ENCODE assay signal across 8 cellular contexts in the genomic region with DNA sequence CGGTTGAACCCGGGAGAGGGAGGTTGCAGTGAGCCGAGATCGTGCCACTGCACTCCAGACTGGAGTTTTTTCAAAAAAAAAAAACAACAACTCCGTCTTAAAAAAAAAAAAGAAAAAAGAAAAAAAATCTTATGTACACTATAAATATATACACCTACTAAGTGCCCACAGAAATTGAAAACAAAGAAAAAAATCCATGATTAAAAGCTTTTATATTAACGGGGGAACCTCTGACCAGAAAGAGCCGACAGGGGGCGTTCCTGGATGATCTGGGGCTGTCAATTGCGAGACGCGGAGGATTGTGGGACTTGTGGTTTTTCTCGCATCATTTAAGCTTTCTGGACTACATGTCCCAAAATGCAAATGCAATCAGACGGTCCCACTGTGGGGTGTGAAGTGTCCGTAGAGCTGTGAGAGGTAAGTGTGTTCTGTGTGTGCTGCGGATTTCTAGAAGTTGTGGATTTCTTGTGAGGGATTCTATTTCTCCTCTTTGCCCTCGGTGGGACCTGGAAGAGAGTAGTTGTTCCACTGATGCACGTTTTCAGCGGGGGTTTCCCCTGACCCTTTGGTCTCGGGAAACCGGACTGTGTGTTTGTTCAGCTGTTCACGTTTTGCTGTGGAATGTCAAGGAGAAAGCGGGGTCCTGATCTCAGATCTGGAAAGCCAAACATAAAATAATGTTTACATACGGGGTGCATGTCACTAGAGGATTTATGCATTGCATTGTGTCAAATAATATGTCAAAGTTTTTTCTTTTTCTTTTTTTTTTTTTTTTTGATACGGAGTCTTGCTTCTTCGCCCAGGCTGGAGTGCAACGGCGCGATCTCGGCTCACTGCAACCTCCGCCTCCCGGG. TPM values are rescaled to one million over a fixed set of nuclear protein-coding genes. Genes with fewer than 3 reads are reported as not detected.
DNase-seq lines count a peak whose midpoint lies in the region; TF ChIP-seq lines count a peak whose summit lies in the region.

A gene with protein sequence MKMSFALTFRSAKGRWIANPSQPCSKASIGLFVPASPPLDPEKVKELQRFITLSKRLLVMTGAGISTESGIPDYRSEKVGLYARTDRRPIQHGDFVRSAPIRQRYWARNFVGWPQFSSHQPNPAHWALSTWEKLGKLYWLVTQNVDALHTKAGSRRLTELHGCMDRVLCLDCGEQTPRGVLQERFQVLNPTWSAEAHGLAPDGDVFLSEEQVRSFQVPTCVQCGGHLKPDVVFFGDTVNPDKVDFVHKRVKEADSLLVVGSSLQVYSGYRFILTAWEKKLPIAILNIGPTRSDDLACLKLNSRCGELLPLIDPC (plus strand): TSS at position 360 of the 854 bp plus-strand sequence. CDS start 1,241 bp downstream, outside the sequence.

- DNase-seq in ELF-1 (ENCODE audit: low read depth, low spot score), result peak; percentile 93
- DNase-seq in H4 (ENCODE audit: low spot score), result peak; percentile 86
- peak; percentile 87 for DNase-seq in LNCaP clone FGC (ENCODE audit: low read depth)
- DNase-seq in RWPE1 (ENCODE audit: low spot score), result peak; percentile 93
- DNase-seq in activated effector memory CD4-positive, alpha-beta T cell treated with Interleukin-2 at 50 U/mL for 16 hours, result peak; percentile 75
- peak; percentile 86 to 95 for DNase-seq in foreskin fibroblast
- peak; percentile 94 for DNase-seq in neural progenitor cell (ENCODE audit: low spot score)
- DNase-seq in stromal cell of bone marrow (ENCODE audit: low read depth), result peak; percentile 95

- H3K4me2 ChIP-seq in neural progenitor cell, result peak within 1 kb of the TSS; percentile 99

- no peaks in the 10 kb centered on the region for H3K9me3 Mint-ChIP-seq in neural progenitor cell

- peak; percentile 69 for TF ChIP-seq CTCF in LNCaP clone FGC (IDR thresholded peaks at IDR 0.05; ENCODE audit: control insufficient read depth, extremely low read depth, insufficient read depth)
- TF ChIP-seq CTCF in RWPE1 (conservative IDR thresholded peaks at IDR 0.05; ENCODE audit: low read depth), result peak; percentile 92
- peak; percentile 91 for TF ChIP-seq CTCF in foreskin fibroblast (IDR thresholded peaks at IDR 0.05; ENCODE audit: low read depth, low read length)
- peak; percentile 88 for TF ChIP-seq CTCF in neural progenitor cell (IDR thresholded peaks at IDR 0.05)

- H3K4me3 ChIP-seq in LNCaP clone FGC (ENCODE audit: low read depth, low read length), result peak within 1 kb of the TSS; percentile 64
- peak within 1 kb of the TSS; percentile 75 to 81 for H3K4me3 ChIP-seq in foreskin fibroblast (ENCODE audit: low read depth in 1 of 2, low read length in 2 of 2)
- peak within 1 kb of the TSS; percentile 68 for H3K4me3 ChIP-seq in neural progenitor cell

- H3K27ac ChIP-seq in RWPE1, result peak within 1 kb of the TSS; percentile 31; the same call in 1 of the 2 replicates
- H3K27ac ChIP-seq in neural progenitor cell, result no peak within 1 kb of the TSS

- no peaks in the 10 kb centered on the region for H3K79me2 ChIP-seq in neural progenitor cell (ENCODE audit: low read depth)

- H3K27me3 ChIP-seq in neural progenitor cell, result no peaks in the 10 kb centered on the region

- POLR2A ChIA-PET in RWPE1 (lab: Yijun Ruan, JAX; ENCODE audit: low non-redundant PET), result interaction anchor here (0.6 to 1.1 kb wide), 3 partner anchors 9 to 1526 kb away, joined by 3 to 5 read pairs (median 5); a partner anchor contains a TSS

- H3F3A ChIP-seq in neural progenitor cell (ENCODE audit: low read depth), result peaks cover 9% of the 10 kb centered on the region

- peak within 1 kb of the TSS; percentile 93 for H3K4me3 Mint-ChIP-seq in neural progenitor cell

- H3K27ac Mint-ChIP-seq in neural progenitor cell, result peak within 1 kb of the TSS; percentile 96

- CTCF ChIA-PET in RWPE1 (lab: Yijun Ruan, JAX), result interaction anchor here (0.6 to 1.5 kb wide), 16 partner anchors 10 to 1328 kb away, joined by 3 to 12 read pairs (median 6); a partner anchor contains a TSS

- H3K9me3 ChIP-seq in neural progenitor cell (ENCODE audit: low read depth), result no peaks in the 10 kb centered on the region

- H3K36me3 ChIP-seq in neural progenitor cell, result no peaks in the 10 kb centered on the region

- peaks cover 8% of the 10 kb centered on the region for H3K27me3 Mint-ChIP-seq in neural progenitor cell (ENCODE audit: insufficient read depth, low read depth)

- H3K9ac ChIP-seq in neural progenitor cell, result peak within 1 kb of the TSS; percentile 61

- H3K4me1 ChIP-seq in neural progenitor cell, result no peaks in the 10 kb centered on the region

- H3K4me1 Mint-ChIP-seq in neural progenitor cell, result peaks cover 11% of the 10 kb centered on the region

- H4K20me1 ChIP-seq in neural progenitor cell (ENCODE audit: low read depth), result no peaks in the 10 kb centered on the region

- H2AFZ ChIP-seq in neural progenitor cell (replicated peaks), result peak within 1 kb of the TSS; percentile 98

- H3K36me3 Mint-ChIP-seq in neural progenitor cell, result no peaks in the 10 kb centered on the region

RNA-seq across cellular contexts. Expression of the gene that starts here (rescaled TPM):
- 2.4 and 6.8 TPM in 2 replicates for total RNA-seq in H4 (2014; rRNA removed; shearing (Covaris generic))
- total RNA-seq in neural progenitor cell (ENCODE audit: low replicate concordance), result 3.8 and 6.8 TPM in 2 replicates
